In genomic region chr4:138951764-138952163, GRCh38 we compare ENCODE assay signal across 25 cellular contexts.
"Had no signal": no experiment of that assay in that cellular context is flagged by ENCODE, and none has a peak within 500 bp of the region (broad histone marks: within the 10 kb centered on the region; RNA-seq: fewer than 3 reads in every experiment).

No MANE protein-coding gene starts in this region.

- DNase-seq: activated B cell treated with CpG ODN at 0.5 μM for 24 hours; activated CD4-positive, alpha-beta T cell treated with anti-CD3 and anti-CD28 coated beads for 1 hour; activated CD4-positive, alpha-beta T cell treated with anti-CD3 and anti-CD28 coated beads, Interleukin-2, amount 10 ng/mL, durations not matched to agents 24 days and 14 days; activated CD8-positive, alpha-beta memory T cell treated with anti-CD3 and anti-CD28 coated beads, Interleukin-2, amount 10 ng/mL, durations not matched to agents 7 days and 5 days; activated effector memory CD4-positive, alpha-beta T cell treated with Interleukin-2 at 50 U/mL for 16 hours; activated naive CD4-positive, alpha-beta T cell; amniotic stem cell; Kasumi-1; KBM-7; NCI-H1092; NCI-H1417; NCI-H1694 treated with DMSO at 0.1 percent for 48 hours; NCI-H2029 treated with DMSO at 0.1 percent for 48 hours; NCI-H345; NCI-H510A; NCI-H526 treated with DMSO at 0.1 percent for 48 hours; NCI-H82; SIG-M5; T-helper 17 cell; T-helper 9 cell had no signal

- ATAC-seq: activated CD8-positive, alpha-beta memory T cell treated with anti-CD3 and anti-CD28 coated beads, Interleukin-2, amount 10 ng/mL, durations not matched to agents 7 days and 5 days; T-helper 17 cell had no signal

- H3K27ac ChIP-seq: ascending aorta had no signal

- H3K27me3 Mint-ChIP-seq: activated CD4-positive, alpha-beta T cell treated with anti-CD3 and anti-CD28 coated beads, Interleukin-2, amount 10 ng/mL, durations not matched to agents 24 days and 14 days had no signal

- H3K9me3 ChIP-seq: ascending aorta had no signal

- H3K36me3 ChIP-seq: ascending aorta had no signal

- H3K9me3 Mint-ChIP-seq: activated B cell treated with CpG ODN at 0.5 μM for 24 hours; activated CD4-positive, alpha-beta T cell treated with anti-CD3 and anti-CD28 coated beads, Interleukin-2, amount 10 ng/mL, durations not matched to agents 24 days and 14 days; activated naive CD4-positive, alpha-beta T cell treated with anti-CD3 and anti-CD28 coated beads, Interleukin-2, amount 50 U/mL, for 24 hours; activated T-cell treated with anti-CD3 and anti-CD28 coated beads, Interleukin-2, amount 50 U/mL, for 24 hours; activated T-helper 1 cell treated with anti-CD3 and anti-CD28 coated beads, Interleukin-12 subunit alpha, Interleukin-12 subunit beta, Interleukin-2, Interleukin-4 antibody, amounts not matched to agents 30 ng/mL and 10 ng/mL and 1 ng/mL, durations not matched to agents 14 hours and 24 hours and 36 hours; brain had no signal

- H3K4me3 ChIP-seq: ascending aorta had no signal

- H3K27ac Mint-ChIP-seq: activated B cell treated with CpG ODN at 0.5 μM for 24 hours; activated CD4-positive, alpha-beta T cell treated with anti-CD3 and anti-CD28 coated beads, Interleukin-2, amount 10 ng/mL, durations not matched to agents 24 days and 14 days; activated CD8-positive, alpha-beta memory T cell treated with anti-CD3 and anti-CD28 coated beads, Interleukin-2, amount 10 ng/mL, durations not matched to agents 7 days and 5 days; activated naive CD4-positive, alpha-beta T cell treated with anti-CD3 and anti-CD28 coated beads, Interleukin-2, amount 50 U/mL, for 24 hours; activated T-cell treated with anti-CD3 and anti-CD28 coated beads, Interleukin-2, amount 50 U/mL, for 24 hours; activated T-helper 1 cell treated with anti-CD3 and anti-CD28 coated beads, Interleukin-12 subunit alpha, Interleukin-12 subunit beta, Interleukin-2, Interleukin-4 antibody, amounts not matched to agents 30 ng/mL and 10 ng/mL and 1 ng/mL, durations not matched to agents 14 hours and 24 hours and 36 hours; brain; T-helper 17 cell had no signal

- H3K4me3 Mint-ChIP-seq: activated B cell treated with CpG ODN at 0.5 μM for 24 hours; activated CD4-positive, alpha-beta T cell treated with anti-CD3 and anti-CD28 coated beads, Interleukin-2, amount 10 ng/mL, durations not matched to agents 24 days and 14 days; activated CD8-positive, alpha-beta memory T cell treated with anti-CD3 and anti-CD28 coated beads, Interleukin-2, amount 10 ng/mL, durations not matched to agents 7 days and 5 days; activated naive CD4-positive, alpha-beta T cell treated with anti-CD3 and anti-CD28 coated beads, Interleukin-2, amount 50 U/mL, for 24 hours; activated T-cell treated with anti-CD3 and anti-CD28 coated beads, Interleukin-2, amount 50 U/mL, for 24 hours; activated T-helper 1 cell treated with anti-CD3 and anti-CD28 coated beads, Interleukin-12 subunit alpha, Interleukin-12 subunit beta, Interleukin-2, Interleukin-4 antibody, amounts not matched to agents 30 ng/mL and 10 ng/mL and 1 ng/mL, durations not matched to agents 14 hours and 24 hours and 36 hours; brain; T-helper 17 cell had no signal

- H3K4me1 Mint-ChIP-seq: activated B cell treated with CpG ODN at 0.5 μM for 24 hours; activated CD4-positive, alpha-beta T cell treated with anti-CD3 and anti-CD28 coated beads, Interleukin-2, amount 10 ng/mL, durations not matched to agents 24 days and 14 days; activated CD8-positive, alpha-beta memory T cell treated with anti-CD3 and anti-CD28 coated beads, Interleukin-2, amount 10 ng/mL, durations not matched to agents 7 days and 5 days; activated naive CD4-positive, alpha-beta T cell treated with anti-CD3 and anti-CD28 coated beads, Interleukin-2, amount 50 U/mL, for 24 hours; T-helper 17 cell had no signal

- H3K27me3 ChIP-seq: ascending aorta had no signal

- H3K36me3 Mint-ChIP-seq: activated CD8-positive, alpha-beta memory T cell treated with anti-CD3 and anti-CD28 coated beads, Interleukin-2, amount 10 ng/mL, durations not matched to agents 7 days and 5 days; activated naive CD4-positive, alpha-beta T cell treated with anti-CD3 and anti-CD28 coated beads, Interleukin-2, amount 50 U/mL, for 24 hours; brain had no signal
